Comparison of ENCODE assay signal across 1 cellular context in the genomic region with DNA sequence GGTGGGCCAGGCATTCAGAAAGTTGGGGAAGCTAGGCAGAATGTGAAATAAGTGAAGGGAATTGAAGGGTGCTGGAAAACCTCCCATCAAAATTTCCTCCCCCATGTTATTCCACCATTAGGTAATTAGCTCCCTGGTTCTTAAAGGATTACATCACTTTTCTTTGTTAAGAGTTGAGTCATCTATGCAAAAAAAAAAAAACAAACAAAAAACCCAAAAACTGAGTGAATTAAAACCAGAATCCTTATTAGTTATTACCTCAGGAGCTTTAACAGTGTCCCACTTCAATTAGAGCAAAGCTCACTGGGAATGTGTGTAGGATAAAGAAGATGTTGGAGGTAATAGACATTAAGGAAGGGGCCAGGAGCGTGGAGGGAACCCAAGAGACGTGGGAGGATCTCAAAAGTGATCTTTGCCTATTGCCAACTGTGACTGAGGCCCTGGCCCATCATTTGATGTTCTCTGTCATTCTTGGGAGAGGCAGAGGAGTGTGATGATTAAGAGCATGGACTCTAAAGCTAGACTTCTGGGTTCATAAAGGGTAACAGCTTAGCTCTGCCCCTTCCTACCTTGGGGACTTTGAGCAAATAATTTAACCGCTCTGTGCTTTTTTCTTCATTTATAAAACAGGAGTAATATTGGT.
TF ChIP-seq lines count a peak whose summit lies in the region.

No MANE protein-coding gene starts in this region.

TF ChIP-seq in K562, 482 proteins besides CTCF, POLR2A, EP300 and RAD21:
- no peak for TF ChIP-seq CEBPG (CRISPR knock-in tag; IDR thresholded peaks at IDR 0.05)
- TF ChIP-seq CEBPG (tag; conservative IDR thresholded peaks at IDR 0.05 in 1 of 2, IDR thresholded peaks at IDR 0.05 in 1 of 2): 0 out of 4 replicates have a peak, but pooled peaks of 1 of the 2 experiments have one; percentile 44
- TF ChIP-seq HMG20A (CRISPR knock-in tag; conservative IDR thresholded peaks at IDR 0.05): no peak
- no peak for TF ChIP-seq POLR3G (IDR thresholded peaks at IDR 0.05; ENCODE audit: extremely low read depth, insufficient read length, insufficient replicate concordance)
- no peak for TF ChIP-seq THRAP3 (IDR thresholded peaks at IDR 0.05; ENCODE audit: borderline replicate concordance)
- TF ChIP-seq, protein P1, sequence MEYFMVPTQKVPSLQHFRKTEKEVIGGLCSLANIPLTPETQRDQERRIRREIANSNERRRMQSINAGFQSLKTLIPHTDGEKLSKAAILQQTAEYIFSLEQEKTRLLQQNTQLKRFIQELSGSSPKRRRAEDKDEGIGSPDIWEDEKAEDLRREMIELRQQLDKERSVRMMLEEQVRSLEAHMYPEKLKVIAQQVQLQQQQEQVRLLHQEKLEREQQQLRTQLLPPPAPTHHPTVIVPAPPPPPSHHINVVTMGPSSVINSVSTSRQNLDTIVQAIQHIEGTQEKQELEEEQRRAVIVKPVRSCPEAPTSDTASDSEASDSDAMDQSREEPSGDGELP (CRISPR knock-in tag; IDR thresholded peaks at IDR 0.05; ENCODE audit: borderline replicate concordance): no peak
- no peak for TF ChIP-seq NUFIP1 (IDR thresholded peaks at IDR 0.05; ENCODE audit: partially characterized antibody)
- no peak for TF ChIP-seq RUNX1 (IDR thresholded peaks at IDR 0.05; ENCODE audit: low read depth)
- TF ChIP-seq, protein P2, sequence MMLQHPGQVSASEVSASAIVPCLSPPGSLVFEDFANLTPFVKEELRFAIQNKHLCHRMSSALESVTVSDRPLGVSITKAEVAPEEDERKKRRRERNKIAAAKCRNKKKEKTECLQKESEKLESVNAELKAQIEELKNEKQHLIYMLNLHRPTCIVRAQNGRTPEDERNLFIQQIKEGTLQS (IDR thresholded peaks at IDR 0.05): peak; percentile 23; the same call in 1 of the 2 replicates
- TF ChIP-seq, protein P2 (CRISPR knock-in tag; conservative IDR thresholded peaks at IDR 0.05): no peak
